Comparison of ENCODE assay signal across 10 cellular contexts in genomic region chr16:85104821-85105391, GRCh38. TPM values are rescaled to one million over a fixed set of nuclear protein-coding genes. Genes with fewer than 3 reads are reported as not detected.
A peak's percentile ranks its signal among the peaks of the same experiment; 100 is the strongest.
DNase-seq lines count a peak whose midpoint lies in the region; ATAC-seq, FAIRE-seq and TF ChIP-seq lines count a peak whose summit lies in the region.
"Had no signal": no experiment of that assay in that cellular context is flagged by ENCODE, and none has a peak within 500 bp of the region (broad histone marks: within the 10 kb centered on the region; RNA-seq: fewer than 3 reads in every experiment).

No MANE protein-coding gene starts in this region.

- H3K36me3 ChIP-seq in IMR-90 (ENCODE audit: control insufficient read depth, insufficient read depth, low read length) (no peaks in the 10 kb centered on the region), osteoblast (ENCODE audit: insufficient read depth, low read length) (no peaks in the 10 kb centered on the region)
- H3K36me3 ChIP-seq: sigmoid colon had no signal

- no peaks in the 10 kb centered on the region for H3K79me1 ChIP-seq in IMR-90 (ENCODE audit: low read depth in 1 of 2, low read length in 2 of 2)

- H2BK20ac ChIP-seq in IMR-90 (ENCODE audit: low read depth, low read length) = no peak overlapping the region

- ATAC-seq in IMR-90 (ENCODE audit: low read depth) = no peak
- ATAC-seq in GM19395 (IDR thresholded peaks at IDR 0.05; ENCODE audit: unreplicated experiment) = no peak
- no peak for ATAC-seq in HG03039 (IDR thresholded peaks at IDR 0.05; ENCODE audit: unreplicated experiment)

- no peak overlapping the region for H2BK120ac ChIP-seq in IMR-90 (ENCODE audit: low read depth, low read length)

- no peak overlapping the region for H3K4ac ChIP-seq in IMR-90 (ENCODE audit: low read depth, low read length)

- no peak overlapping the region for H4K91ac ChIP-seq in IMR-90 (ENCODE audit: insufficient read depth, low read depth, low read length)

- DNase-seq in GM18507 (ENCODE audit: extremely low spot score, insufficient read length, low read depth) (peak; percentile 42), IMR-90 (no peak), osteoblast (ENCODE audit: insufficient read length, low spot score, missing footprints) (peak; percentile 76), LoVo (ENCODE audit: low spot score) (no peak)
- peak; percentile 58 for DNase-seq in activated naive CD4-positive, alpha-beta T cell treated with anti-CD3 and anti-CD28 coated beads, Interleukin-2, amount 10 ng/mL, durations not matched to agents 7 days and 5 days
- no peak for DNase-seq in stimulated activated CD4-positive, alpha-beta T cell treated with anti-CD3 and anti-CD28 coated beads, Interleukin-12 subunit alpha, Interleukin-12 subunit beta, amount 100 ng/mL, for 4 hours
- DNase-seq: MM.1S, sigmoid colon had no signal

- POLR2A ChIA-PET in IMR-90 (lab: Charles Lee; ENCODE audit: unreplicated experiment) = no interaction called here

- H3K23ac ChIP-seq in IMR-90 (ENCODE audit: low read depth, low read length) = no peak overlapping the region

- CTCF ChIA-PET in IMR-90 (lab: Yijun Ruan, JAX) = interaction anchor here (0.5 to 1.6 kb wide), 3 partner anchors 10 to 505 kb away, joined by 3 to 5 read pairs (median 3); no protein-coding TSS in a partner anchor
- CTCF ChIA-PET in activated naive CD4-positive, alpha-beta T cell treated with anti-CD3 and anti-CD28 coated beads, Interleukin-2, amount 10 ng/mL, durations not matched to agents 7 days and 5 days (lab: Charles Lee) = interaction anchor here (0.9 to 1.2 kb wide), 4 partner anchors 10 to 136 kb away, joined by 3 to 11 read pairs (median 6); no protein-coding TSS in a partner anchor

- no peak overlapping the region for H2BK15ac ChIP-seq in IMR-90 (ENCODE audit: low read depth, low read length)

- H2AFZ ChIP-seq in IMR-90 (replicated peaks; ENCODE audit: low read length, poor library complexity) = peak overlapping the region; percentile 24
- H2AFZ ChIP-seq in osteoblast (ENCODE audit: low read length) = no peak overlapping the region

- H3K27ac Mint-ChIP-seq in activated naive CD4-positive, alpha-beta T cell treated with anti-CD3 and anti-CD28 coated beads, Interleukin-2, amount 10 ng/mL, durations not matched to agents 7 days and 5 days = peak overlapping the region; percentile 89

- no peaks in the 10 kb centered on the region for H3K9me3 Mint-ChIP-seq in activated naive CD4-positive, alpha-beta T cell treated with anti-CD3 and anti-CD28 coated beads, Interleukin-2, amount 10 ng/mL, durations not matched to agents 7 days and 5 days

- in situ Hi-C loops in IMR-90 (cut with MboI; ENCODE audit: low sequenced_read_pairs) = no loop called here

- TF ChIP-seq POLR2A in IMR-90 (IDR thresholded peaks at IDR 0.05; ENCODE audit: low read depth, low read length) = no peak

- no peaks in the 10 kb centered on the region for H3K4me1 ChIP-seq in IMR-90 (ENCODE audit: control insufficient read depth, insufficient read depth, low read length)
- H3K4me1 ChIP-seq in osteoblast (ENCODE audit: insufficient read depth, low read length) = no peaks in the 10 kb centered on the region
- H3K4me1 ChIP-seq: sigmoid colon had no signal

- H3K4me2 ChIP-seq in IMR-90 (ENCODE audit: low read depth, low read length) (no peak overlapping the region), osteoblast (ENCODE audit: insufficient read depth, low read length) (no peak overlapping the region)

- dilution Hi-C loops in IMR-90 (cut with HindIII; ENCODE audit: low sequenced_read_pairs, unreplicated experiment) = no loop called here

- peak overlapping the region; percentile 25 for H2AK9ac ChIP-seq in IMR-90 (replicated peaks; ENCODE audit: low read depth, low read length, poor library complexity)

- H3K4me3 ChIP-seq in IMR-90 (ENCODE audit: insufficient read depth, low read depth, low read length) (no peak overlapping the region), osteoblast (ENCODE audit: insufficient read depth, low read length) (no peak overlapping the region)
- H3K4me3 ChIP-seq: sigmoid colon had no signal

- peaks cover 21% of the 10 kb centered on the region for H3K27me3 ChIP-seq in IMR-90 (ENCODE audit: control insufficient read depth, insufficient read depth, low read length)
- peaks cover 9% of the 10 kb centered on the region for H3K27me3 ChIP-seq in osteoblast (ENCODE audit: insufficient read depth, low read length)
- H3K27me3 ChIP-seq: sigmoid colon had no signal

- intact Hi-C loops in IMR-90 (cut with micrococcal nuclease) = no loop called here

- WGBS in IMR-90 (ENCODE audit: extremely low coverage in 2 of 2, insufficient read length in 1 of 2), 2 experiments = 87% methylated on average over 5 of the region's 11 CpGs; no CpG with 5 or more reads in 1 of the 2 experiments

- H3K18ac ChIP-seq in IMR-90 (ENCODE audit: low read depth, low read length) = no peak overlapping the region

- H3K27me3 Mint-ChIP-seq in activated naive CD4-positive, alpha-beta T cell treated with anti-CD3 and anti-CD28 coated beads, Interleukin-2, amount 10 ng/mL, durations not matched to agents 7 days and 5 days = peaks cover 4% of the 10 kb centered on the region

- no peak overlapping the region for H3K9ac ChIP-seq in IMR-90 (ENCODE audit: low read depth, low read length)

- no peak for TF ChIP-seq RAD21 in IMR-90 (IDR thresholded peaks at IDR 0.05; ENCODE audit: low read length)

- no peaks in the 10 kb centered on the region for H3K79me2 ChIP-seq in osteoblast (ENCODE audit: insufficient read depth, low read length)

- no peaks in the 10 kb centered on the region for H3K9me1 ChIP-seq in IMR-90 (ENCODE audit: insufficient read depth, low read length)

- no peak overlapping the region for H3K14ac ChIP-seq in IMR-90 (replicated peaks; ENCODE audit: low read depth, low read length)

- H4K20me1 ChIP-seq in IMR-90 (ENCODE audit: insufficient read depth, low read length) (no peaks in the 10 kb centered on the region), osteoblast (ENCODE audit: insufficient read depth, low read length) (no peaks in the 10 kb centered on the region)

- H3K4me3 Mint-ChIP-seq in activated naive CD4-positive, alpha-beta T cell treated with anti-CD3 and anti-CD28 coated beads, Interleukin-2, amount 10 ng/mL, durations not matched to agents 7 days and 5 days = no peak overlapping the region

- no peak overlapping the region for H4K5ac ChIP-seq in IMR-90 (ENCODE audit: low read depth, low read length)

- BruUV-seq in IMR-90 (replicated peaks; lab: Mats Ljungman, UMichigan) = no TSS peak

- no peak overlapping the region for H3K56ac ChIP-seq in IMR-90 (ENCODE audit: extremely low read depth, insufficient read depth, low read length)

- H3K9me3 ChIP-seq in IMR-90 (ENCODE audit: control insufficient read depth, insufficient read depth, low read length) (peaks cover 4% of the 10 kb centered on the region; the same call in 1 of the 2 replicates), osteoblast (ENCODE audit: low read depth, low read length) (no peaks in the 10 kb centered on the region)
- H3K9me3 ChIP-seq: sigmoid colon had no signal

- TF ChIP-seq CTCF in IMR-90 (conservative IDR thresholded peaks at IDR 0.05; ENCODE audit: low read depth, low read length) = no peak
- no peak for TF ChIP-seq CTCF in osteoblast (IDR thresholded peaks at IDR 0.05; ENCODE audit: extremely low read depth, low read depth, low read length)

- H4K8ac ChIP-seq in IMR-90 (ENCODE audit: low read depth in 2 of 2, low read length in 2 of 2) = no peak overlapping the region

- peak; percentile 87 for FAIRE-seq in GM18507 (lab: Jason Lieb, UNC)

- H2BK5ac ChIP-seq in IMR-90 (ENCODE audit: low read depth, low read length, poor library complexity, severe bottlenecking) = no peak overlapping the region

- H3K27ac ChIP-seq in IMR-90 (ENCODE audit: insufficient read depth, low read length) = no peak overlapping the region
- H3K27ac ChIP-seq in osteoblast (ENCODE audit: low read depth, low read length) = no peak overlapping the region
- H3K27ac ChIP-seq: sigmoid colon had no signal

- no peaks in the 10 kb centered on the region for H3K36me3 Mint-ChIP-seq in activated naive CD4-positive, alpha-beta T cell treated with anti-CD3 and anti-CD28 coated beads, Interleukin-2, amount 10 ng/mL, durations not matched to agents 7 days and 5 days

- peaks cover 40% of the 10 kb centered on the region for H3K4me1 Mint-ChIP-seq in activated naive CD4-positive, alpha-beta T cell treated with anti-CD3 and anti-CD28 coated beads, Interleukin-2, amount 10 ng/mL, durations not matched to agents 7 days and 5 days

- H2AK5ac ChIP-seq in IMR-90 (ENCODE audit: low read depth, low read length) = no peak overlapping the region

TF ChIP-seq in IMR-90, 13 proteins besides CTCF, POLR2A, EP300 and RAD21 (continues in another document):
- TF ChIP-seq CHD1 (IDR thresholded peaks at IDR 0.05; ENCODE audit: low read depth, low read length) (no peak), USF2 (IDR thresholded peaks at IDR 0.05; ENCODE audit: low read depth, low read length) (no peak), CEBPB (IDR thresholded peaks at IDR 0.05; ENCODE audit: low read depth, low read length) (no peak), FOS (IDR thresholded peaks at IDR 0.05; ENCODE audit: low read depth, low read length) (no peak), BHLHE40 (IDR thresholded peaks at IDR 0.05; ENCODE audit: low read depth, low read length) (no peak), ELK1 (IDR thresholded peaks at IDR 0.05; ENCODE audit: borderline replicate concordance, low read depth, low read length) (no peak), RFX5 (IDR thresholded peaks at IDR 0.05; ENCODE audit: low read depth, low read length) (no peak), MAZ (IDR thresholded peaks at IDR 0.05; ENCODE audit: borderline replicate concordance, low read depth, low read length) (no peak)

RNA-seq across cellular contexts. Expression of gene CIBAR2, which starts 7.4 kb away (rescaled TPM):
- total RNA-seq in IMR-90 (2012; rRNA removed) (0.18 TPM in 1 of 2 replicates, not detected in the other), osteoblast (under 0.01 TPM in 1 of 2 replicates, not detected in the other)
- polyA plus RNA-seq in IMR-90 (2012; rRNA removed) = 0.16 and 0.24 TPM in 2 replicates
- not detected in 2 replicates for polyA plus RNA-seq in IMR-90 (2012; cell fraction: cytosol; rRNA removed)
- 2.0 and 3.7 TPM in 2 replicates for polyA plus RNA-seq in IMR-90 (2012; cell fraction: nucleus; rRNA removed; ENCODE audit: low replicate concordance)
- total RNA-seq: sigmoid colon had no signal
- polyA plus RNA-seq: sigmoid colon had no signal

Comparison
In these comparisons a context has a peak if more than half of its experiments do, and no peak if none do; other contexts are left out.
1. DNase-seq: peak in GM18507 (single experiment), activated naive CD4-positive, alpha-beta T cell treated with anti-CD3 and anti-CD28 coated beads, Interleukin-2, amount 10 ng/mL, durations not matched to agents 7 days and 5 days (single experiment) and osteoblast (single experiment); none in IMR-90 (single experiment), LoVo (single experiment) and stimulated activated CD4-positive, alpha-beta T cell treated with anti-CD3 and anti-CD28 coated beads, Interleukin-12 subunit alpha, Interleukin-12 subunit beta, amount 100 ng/mL, for 4 hours (single experiment).